Comparison of ENCODE assay signal across 8 cellular contexts in genomic region chr16:20740901-20741491, GRCh38. TPM values are rescaled to one million over a fixed set of nuclear protein-coding genes. Genes with fewer than 3 reads are reported as not detected.
DNase-seq lines count a peak whose midpoint lies in the region; ATAC-seq and TF ChIP-seq lines count a peak whose summit lies in the region.

No MANE protein-coding gene starts in this region.

- H3K36me3 ChIP-seq in lower lobe of right lung, result peaks cover 34% of the 10 kb centered on the region

- H3K4me1 Mint-ChIP-seq in activated CD4-positive, alpha-beta memory T cell treated with anti-CD3 and anti-CD28 coated beads, Interleukin-2, amount 10 ng/mL, durations not matched to agents 7 days and 5 days, result peaks cover 26% of the 10 kb centered on the region

- no peaks in the 10 kb centered on the region for H3K9me3 ChIP-seq in lower lobe of right lung

- H3K27ac ChIP-seq in C4-2B (peak overlapping the region; percentile 94), lower lobe of right lung (peak overlapping the region; percentile 99)

- peak overlapping the region; percentile 98 for H3K4me3 ChIP-seq in lower lobe of right lung

- H3K36me3 Mint-ChIP-seq in activated CD4-positive, alpha-beta memory T cell treated with anti-CD3 and anti-CD28 coated beads, Interleukin-2, amount 10 ng/mL, durations not matched to agents 7 days and 5 days (ENCODE audit: low read depth), result peaks cover 20% of the 10 kb centered on the region

- H3K27me3 ChIP-seq in lower lobe of right lung (ENCODE audit: low read depth), result no peaks in the 10 kb centered on the region

- ATAC-seq in GM19372 (IDR thresholded peaks at IDR 0.05; ENCODE audit: low read depth, unreplicated experiment), result peak; percentile 80
- peak; percentile 67 for ATAC-seq in HG03460 (IDR thresholded peaks at IDR 0.05; ENCODE audit: unreplicated experiment)
- peak; percentile 95 to 97 for ATAC-seq in lower lobe of right lung

- H3K27ac Mint-ChIP-seq in activated CD4-positive, alpha-beta memory T cell treated with anti-CD3 and anti-CD28 coated beads, Interleukin-2, amount 10 ng/mL, durations not matched to agents 7 days and 5 days, result peak overlapping the region; percentile 95

- CTCF ChIA-PET in activated CD4-positive, alpha-beta memory T cell treated with anti-CD3 and anti-CD28 coated beads, Interleukin-2, amount 10 ng/mL, durations not matched to agents 7 days and 5 days (lab: Charles Lee), result interaction anchor here (1.2 to 2.6 kb wide), 9 partner anchors 10 to 1186 kb away, joined by 3 to 19 read pairs (median 5); partner anchors contain the start of genes ACSM3, ERI2, REXO5 and VPS35L

- intact Hi-C loops in lower lobe of right lung (cut with DNase I), result no loop called here

- peak; percentile 73 for DNase-seq in NCI-H774 (lab: John Stamatoyannopoulos, UW)
- peak; percentile 93 for DNase-seq in activated CD4-positive, alpha-beta memory T cell treated with anti-CD3 and anti-CD28 coated beads, Interleukin-2, amount 10 ng/mL, durations not matched to agents 7 days and 5 days
- peak; percentile 88 for DNase-seq in ecto neural progenitor cell (ENCODE audit: low spot score)
- DNase-seq in lower lobe of right lung, result peak; percentile 94
- DNase-seq in stimulated activated CD4-positive, alpha-beta T cell treated with anti-CD3 and anti-CD28 coated beads, TNF-alpha, amount 100 ng/mL, for 1 hour (ENCODE audit: low read depth in 3 of 3, low spot score in 1 of 3), result peak; percentile 76 to 86 (median 77)

- no peaks in the 10 kb centered on the region for H3K9me3 Mint-ChIP-seq in activated CD4-positive, alpha-beta memory T cell treated with anti-CD3 and anti-CD28 coated beads, Interleukin-2, amount 10 ng/mL, durations not matched to agents 7 days and 5 days

- POLR2A ChIA-PET in activated CD4-positive, alpha-beta memory T cell treated with anti-CD3 and anti-CD28 coated beads, Interleukin-2, amount 10 ng/mL, durations not matched to agents 7 days and 5 days (lab: Charles Lee), result interaction anchor here (0.9 to 2.7 kb wide), 10 partner anchors 9 to 418 kb away, joined by 3 to 18 read pairs (median 4); partner anchors contain the start of genes ACSM3, DCUN1D3, ERI2 and LYRM1

- peak overlapping the region; percentile 91 for H3K4me3 Mint-ChIP-seq in activated CD4-positive, alpha-beta memory T cell treated with anti-CD3 and anti-CD28 coated beads, Interleukin-2, amount 10 ng/mL, durations not matched to agents 7 days and 5 days

- TF ChIP-seq CTCF in C4-2B (conservative IDR thresholded peaks at IDR 0.05) (no peak), lower lobe of right lung (IDR thresholded peaks at IDR 0.05) (no peak)

- H3K27me3 Mint-ChIP-seq in activated CD4-positive, alpha-beta memory T cell treated with anti-CD3 and anti-CD28 coated beads, Interleukin-2, amount 10 ng/mL, durations not matched to agents 7 days and 5 days, result no peaks in the 10 kb centered on the region

- peaks cover 39% of the 10 kb centered on the region for H3K4me1 ChIP-seq in lower lobe of right lung

RNA-seq across cellular contexts. Expression of gene THUMPD1, which starts 0.6 kb away (rescaled TPM):
- 10 to 100 TPM; 45.1 to 45.2 TPM for total RNA-seq in activated CD4-positive, alpha-beta memory T cell treated with anti-CD3 and anti-CD28 coated beads, Interleukin-2, amount 10 ng/mL, durations not matched to agents 7 days and 5 days
- total RNA-seq in lower lobe of right lung, result 41.3 TPM

RNA-seq across cellular contexts. Expression of gene ACSM3, which starts 22.8 kb away (rescaled TPM):
- 1 to 10 TPM; 3.6 to 4.3 TPM for total RNA-seq in activated CD4-positive, alpha-beta memory T cell treated with anti-CD3 and anti-CD28 coated beads, Interleukin-2, amount 10 ng/mL, durations not matched to agents 7 days and 5 days
- total RNA-seq in lower lobe of right lung, result 25.2 TPM

RNA-seq across cellular contexts. Expression of gene ACSM1, which starts 43.5 kb away (rescaled TPM):
- total RNA-seq in activated CD4-positive, alpha-beta memory T cell treated with anti-CD3 and anti-CD28 coated beads, Interleukin-2, amount 10 ng/mL, durations not matched to agents 7 days and 5 days, result not detected
- total RNA-seq in lower lobe of right lung, result 0.53 TPM

Comparison
In these comparisons a context has a peak if more than half of its experiments do, and no peak if none do; other contexts are left out.
1. Peak in every context shown above with its lines: DNase-seq, ATAC-seq, H3K4me3 ChIP-seq and H3K27ac ChIP-seq.